In genomic region chr7:11615163-11615562, GRCh38 we compare ENCODE assay signal across 16 cellular contexts.
DNase-seq lines count a peak whose midpoint lies in the region; ATAC-seq, FAIRE-seq and TF ChIP-seq lines count a peak whose summit lies in the region.
"Had no signal": no experiment of that assay in that cellular context is flagged by ENCODE, and none has a peak within 500 bp of the region (broad histone marks: within the 10 kb centered on the region; RNA-seq: fewer than 3 reads in every experiment).

No MANE protein-coding gene starts in this region.

- H2BK120ac ChIP-seq in H1 (replicated peaks; ENCODE audit: low read depth, low read length), result peak overlapping the region; percentile 7

- H3K4me1 ChIP-seq in H1 (replicated peaks in 1 of 4; ENCODE audit: control insufficient read depth in 3 of 4, insufficient read depth in 4 of 4, low read length in 3 of 4) (peaks cover 0 to 5% (median 2%) of the 10 kb centered on the region in 4 experiments; a peak in 2 of 7 replicates), parathyroid adenoma (peaks cover 21% of the 10 kb centered on the region)
- H3K4me1 ChIP-seq: BLaER1 had no signal

- H3K9ac ChIP-seq in H1 (replicated peaks in 1 of 4; ENCODE audit: extremely low read depth in 1 of 4, low read depth in 3 of 4, low read length in 3 of 4) (no peak overlapping the region), parathyroid adenoma (no peak overlapping the region)
- H3K9ac ChIP-seq: BLaER1 had no signal

- H3K18ac ChIP-seq in H1 (ENCODE audit: extremely low read depth, low read length), result no peak overlapping the region

- H3K23ac ChIP-seq in H1 (ENCODE audit: insufficient read length), result no peak overlapping the region

- H3K14ac ChIP-seq in H1 (ENCODE audit: insufficient read length), result no peak overlapping the region

- H3K23me2 ChIP-seq in H1 (ENCODE audit: low read depth, low read length), result no peaks in the 10 kb centered on the region

- H4K8ac ChIP-seq in H1 (ENCODE audit: extremely low read depth, insufficient read depth, low read length), result no peak overlapping the region

- CTCF ChIA-PET in H1 (lab: Charles Lee; ENCODE audit: partially characterized antibody) (interaction anchor here (0.9 to 1.4 kb wide), 5 partner anchors 9 to 241 kb away, joined by 3 to 8 read pairs (median 3); no protein-coding TSS in a partner anchor), GM10248 (lab: Yijun Ruan, JAX) (interaction anchor here (0.8 to 1.6 kb wide), 3 partner anchors 19 to 79 kb away, joined by 3 read pairs; no protein-coding TSS in a partner anchor)

- no peak overlapping the region for H3K56ac ChIP-seq in H1 (replicated peaks; ENCODE audit: insufficient read length, low read depth, low read length)

- DNase-seq in H54 (ENCODE audit: insufficient read length, low spot score), result no peak
- DNase-seq in H1 (ENCODE audit: low read depth in 1 of 2, low spot score in 2 of 2), result no peak
- DNase-seq in medulla oblongata (ENCODE audit: extremely low spot score), result peak; percentile 58
- DNase-seq in MV-4-11 (lab: John Stamatoyannopoulos, UW), result no peak
- DNase-seq in GM10248 (ENCODE audit: extremely low spot score), result no peak
- DNase-seq in frontal cortex (ENCODE audit: low spot score in 2 of 2), result no peak
- DNase-seq: 8988T; CD4-positive, alpha-beta memory T cell; DMS153; DMS79; GF-D8; HCEC 1CT had no signal

- no peak for TF ChIP-seq RAD21 in H1 (IDR thresholded peaks at IDR 0.05 in 1 of 2, conservative IDR thresholded peaks at IDR 0.05 in 1 of 2; ENCODE audit: low read depth in 2 of 2, low read length in 2 of 2)

- H3K4me3 ChIP-seq in H1 (ENCODE audit: extremely low read depth in 1 of 4, insufficient read depth in 2 of 4, low read depth in 3 of 4, low read length in 4 of 4), result no peak overlapping the region
- no peak overlapping the region for H3K4me3 ChIP-seq in parathyroid adenoma (ENCODE audit: low read depth, low read length)
- H3K4me3 ChIP-seq: BLaER1, GM12878 had no signal

- 0 out of 2 replicates have a peak overlapping the region, but pooled peaks have one; percentile 36 for H2BK15ac ChIP-seq in H1 (ENCODE audit: low read length)

- no peak overlapping the region for H4K5ac ChIP-seq in H1 (ENCODE audit: insufficient read length, low read depth, low read length)

- H3K79me2 ChIP-seq in H1 (ENCODE audit: control insufficient read depth in 1 of 2, insufficient read depth in 2 of 2, low read length in 2 of 2) (no peaks in the 10 kb centered on the region), parathyroid adenoma (no peaks in the 10 kb centered on the region)

- TF ChIP-seq EP300 in H1 (IDR thresholded peaks at IDR 0.05; ENCODE audit: borderline replicate concordance in 1 of 2, low read depth in 2 of 2, low read length in 2 of 2), result no peak

- TF ChIP-seq POLR2A in H54 (IDR thresholded peaks at IDR 0.05; ENCODE audit: low read depth, low read length) (no peak), H1 (IDR thresholded peaks at IDR 0.05; ENCODE audit: control extremely low read depth in 1 of 2, low read depth in 2 of 2, low read length in 2 of 2) (no peak)

- no peaks in the 10 kb centered on the region for H3K9me3 ChIP-seq in H1 (ENCODE audit: insufficient read depth in 2 of 2, low read depth in 1 of 2, low read length in 1 of 2)
- H3K9me3 ChIP-seq in parathyroid adenoma (ENCODE audit: control insufficient read depth, low read length), result no peaks in the 10 kb centered on the region
- H3K9me3 ChIP-seq: BLaER1 had no signal

- WGBS in H1 (ENCODE audit: extremely low coverage in 1 of 2, insufficient coverage in 1 of 2, insufficient read length in 1 of 2, insufficient replicate concordance in 2 of 2, low coverage in 1 of 2, low lambda C conversion rate in 2 of 2, missing lambda C conversion rate in 1 of 2), 2 experiments, result 89% methylated on average over 2 of the region's 2 CpGs; no CpG with 5 or more reads in 1 of the 2 experiments

- H2BK20ac ChIP-seq in H1 (ENCODE audit: low read length), result no peak overlapping the region

- TF ChIP-seq CTCF in H1 (IDR thresholded peaks at IDR 0.05; ENCODE audit: control extremely low read depth in 1 of 3, insufficient read depth in 1 of 3, low read depth in 1 of 3, low read length in 3 of 3) (no peak), parathyroid adenoma (IDR thresholded peaks at IDR 0.05) (no peak), GM10248 (IDR thresholded peaks at IDR 0.05; ENCODE audit: control extremely low read depth, extremely low read depth, low read depth, missing control alignments) (no peak)

- H2AFZ ChIP-seq in H1 (ENCODE audit: low read length) (no peak overlapping the region), parathyroid adenoma (peak overlapping the region; percentile 28)

- no peak overlapping the region for H4K91ac ChIP-seq in H1 (replicated peaks; ENCODE audit: insufficient read length, low read length)

- FAIRE-seq in H54 (lab: Jason Lieb, UNC) (peak; percentile 78), H1 (lab: Jason Lieb, UNC) (no peak), frontal cortex (lab: Jason Lieb, UNC) (no peak)
- FAIRE-seq: GM12878 had no signal

- no peak overlapping the region for H3K4ac ChIP-seq in H1 (replicated peaks; ENCODE audit: insufficient read length, low read depth, low read length)

- H3K27ac ChIP-seq in H1 (ENCODE audit: low read depth, low read length) (no peak overlapping the region), parathyroid adenoma (no peak overlapping the region)
- H3K27ac ChIP-seq: BLaER1 had no signal

- no peaks in the 10 kb centered on the region for H3K27me3 ChIP-seq in H1 (replicated peaks in 1 of 4; ENCODE audit: control insufficient read depth in 3 of 4, extremely low read depth in 1 of 4, insufficient read depth in 3 of 4, low read length in 3 of 4)
- no peaks in the 10 kb centered on the region for H3K27me3 ChIP-seq in parathyroid adenoma (ENCODE audit: control insufficient read depth, insufficient read depth, low read length)
- H3K27me3 ChIP-seq: BLaER1 had no signal

- H3K36me3 ChIP-seq in H1 (ENCODE audit: control insufficient read depth in 2 of 4, insufficient read depth in 4 of 4, low read length in 3 of 4) (no peaks in the 10 kb centered on the region), parathyroid adenoma (ENCODE audit: control insufficient read depth, insufficient read depth, low read length) (no peaks in the 10 kb centered on the region)
- H3K36me3 ChIP-seq: BLaER1 had no signal

- no peaks in the 10 kb centered on the region for H3K79me1 ChIP-seq in H1 (ENCODE audit: low read depth, low read length)

- no peak for ATAC-seq in GM21381 (IDR thresholded peaks at IDR 0.05; ENCODE audit: unreplicated experiment)
- ATAC-seq: GM12878 had no signal

- no peaks in the 10 kb centered on the region for H4K20me1 ChIP-seq in H1 (replicated peaks in 1 of 2; ENCODE audit: control insufficient read depth in 1 of 2, insufficient read depth in 2 of 2, low read length in 2 of 2)
- H4K20me1 ChIP-seq: BLaER1 had no signal

- POLR2A ChIA-PET in H1 (lab: Charles Lee; ENCODE audit: partially characterized antibody), result no interaction called here
- POLR2A ChIA-PET in GM10248 (lab: Yijun Ruan, JAX), result no interaction called here

- H2BK12ac ChIP-seq in H1 (ENCODE audit: low read depth, low read length), result no peak overlapping the region

- no peak overlapping the region for H2BK5ac ChIP-seq in H1 (ENCODE audit: low read depth, low read length)

- H2AK5ac ChIP-seq in H1 (ENCODE audit: low read depth, low read length), result no peak overlapping the region

- no peak overlapping the region for H3K4me2 ChIP-seq in H1 (ENCODE audit: insufficient read depth in 1 of 2, low read depth in 2 of 2, low read length in 2 of 2)
- H3K4me2 ChIP-seq in parathyroid adenoma (ENCODE audit: low read length), result no peak overlapping the region
- H3K4me2 ChIP-seq: BLaER1 had no signal

TF ChIP-seq in H1, 55 proteins besides CTCF, POLR2A, EP300 and RAD21:
- TF ChIP-seq, protein P1, sequence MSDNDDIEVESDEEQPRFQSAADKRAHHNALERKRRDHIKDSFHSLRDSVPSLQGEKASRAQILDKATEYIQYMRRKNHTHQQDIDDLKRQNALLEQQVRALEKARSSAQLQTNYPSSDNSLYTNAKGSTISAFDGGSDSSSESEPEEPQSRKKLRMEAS (IDR thresholded peaks at IDR 0.05), result no peak
- TF ChIP-seq CTBP2 (IDR thresholded peaks at IDR 0.05; ENCODE audit: borderline replicate concordance, insufficient read depth, insufficient read length, low read length) (no peak), BRCA1 (IDR thresholded peaks at IDR 0.05; ENCODE audit: low read depth, low read length) (no peak)
